ENCODE assay signal across 8 cellular contexts in genomic region chr1:8477199-8477982, GRCh38.
DNase-seq lines count a peak whose midpoint lies in the region; ATAC-seq, FAIRE-seq and TF ChIP-seq lines count a peak whose summit lies in the region.

No MANE protein-coding gene starts in this region.

- H3K4me3 Mint-ChIP-seq in stimulated activated memory B cell treated with anti-CD40 and anti-IgM and Interleukin-4, amounts not matched to agents 10 μg/mL and 1 μg/mL and 100 μg/mL, for 72 hours: no peak overlapping the region

- H3K4me1 Mint-ChIP-seq in stimulated activated memory B cell treated with anti-CD40 and anti-IgM and Interleukin-4, amounts not matched to agents 10 μg/mL and 1 μg/mL and 100 μg/mL, for 72 hours: peaks cover 38% of the 10 kb centered on the region

- H3K4me2 ChIP-seq in GM12878 (ENCODE audit: control insufficient read depth, insufficient read depth): peak overlapping the region; percentile 24

- intact Hi-C loops in left ventricle myocardium superior (cut with micrococcal nuclease) (no loop called here), Right ventricle myocardium inferior (cut with DNase I) (no loop called here), GM12878 (cut with micrococcal nuclease; ENCODE audit: unreplicated experiment) (loop anchor here (5.0 kb wide), 1 partner anchor 50 kb away; no protein-coding TSS in a partner anchor), posterior vena cava (cut with DNase I) (no loop called here)

- RAD21 ChIA-PET in GM12878 (lab: Charles Lee; ENCODE audit: unreplicated experiment): interaction anchor here (0.7 to 3.0 kb wide), 7 partner anchors 39 to 192 kb away, joined by 3 to 13 read pairs (median 3); no protein-coding TSS in a partner anchor

- ATAC-seq in left ventricle myocardium superior (peak; percentile 39), Right ventricle myocardium inferior (no peak), HG03280 (IDR thresholded peaks at IDR 0.05; ENCODE audit: unreplicated experiment) (peak; percentile 67), GM12878 (peak; percentile 87)
- ATAC-seq in stimulated activated memory B cell treated with anti-CD40 and anti-IgM and Interleukin-4, amounts not matched to agents 10 μg/mL and 1 μg/mL and 100 μg/mL, for 72 hours: peak; percentile 86

- peak overlapping the region; percentile 56 for H3K27ac Mint-ChIP-seq in stimulated activated memory B cell treated with anti-CD40 and anti-IgM and Interleukin-4, amounts not matched to agents 10 μg/mL and 1 μg/mL and 100 μg/mL, for 72 hours

- H3K27me3 ChIP-seq in GM12878 (replicated peaks in 1 of 2; ENCODE audit: control insufficient read depth in 2 of 2, insufficient read depth in 2 of 2, low read length in 1 of 2): no peaks in the 10 kb centered on the region

- no peak for TF ChIP-seq POLR2A in GM12878 (IDR thresholded peaks at IDR 0.05; ENCODE audit: low read depth, low read length)

- no peaks in the 10 kb centered on the region for H3K9me3 ChIP-seq in GM12878 (replicated peaks; ENCODE audit: control insufficient read depth, insufficient read depth, low read length)

- POLR2A ChIA-PET in GM12878 (lab: Charles Lee): interaction anchor here (0.5 to 1.6 kb wide), 7 partner anchors 11 to 251 kb away, joined by 3 to 4 read pairs (median 3); no protein-coding TSS in a partner anchor

- peak overlapping the region; percentile 1; the same call in 1 of the 2 replicates for H3K27ac ChIP-seq in GM12878 (ENCODE audit: control insufficient read depth, insufficient read depth)

- in situ Hi-C loops in GM12878 (cut with MboI): no loop called here

- no peak for DNase-seq in left ventricle myocardium superior
- DNase-seq in Right ventricle myocardium inferior (ENCODE audit: missing footprints): no peak
- peak; percentile 93 for DNase-seq in GM12878 (ENCODE audit: low read depth, low spot score)
- no peak for DNase-seq in NCI-H187 (lab: John Stamatoyannopoulos, UW)
- DNase-seq in posterior vena cava (ENCODE audit: low spot score): no peak
- no peak for DNase-seq in AML-193 (lab: John Stamatoyannopoulos, UW)

- H3K79me2 ChIP-seq in GM12878 (ENCODE audit: control insufficient read depth, insufficient read depth, low read length): peaks cover 2% of the 10 kb centered on the region; the same call in 1 of the 2 replicates

- H4K20me1 ChIP-seq in GM12878 (ENCODE audit: control insufficient read depth, insufficient read depth): no peaks in the 10 kb centered on the region

- TF ChIP-seq RAD21 in GM12878 (IDR thresholded peaks at IDR 0.05; ENCODE audit: insufficient read depth, low read depth, low read length): no peak

- no peak overlapping the region for H2AFZ ChIP-seq in GM12878 (ENCODE audit: control insufficient read depth, low read depth, low read length)

- TF ChIP-seq EP300 in GM12878 (IDR thresholded peaks at IDR 0.05; ENCODE audit: borderline replicate concordance in 1 of 2, control insufficient read depth in 1 of 2, low read depth in 2 of 2, low read length in 2 of 2): peak; percentile 33 to 75; a peak in 1 of 4 replicates

- no peaks in the 10 kb centered on the region for H3K9me3 Mint-ChIP-seq in stimulated activated memory B cell treated with anti-CD40 and anti-IgM and Interleukin-4, amounts not matched to agents 10 μg/mL and 1 μg/mL and 100 μg/mL, for 72 hours

- SMC1A ChIA-PET in GM12878 (lab: Charles Lee; ENCODE audit: uncharacterized antibody, unreplicated experiment): interaction anchor here (0.8 to 3.8 kb wide), 17 partner anchors 12 to 197 kb away, joined by 3 to 19 read pairs (median 4); no protein-coding TSS in a partner anchor

- no peak overlapping the region; the same call in 1 of the 2 replicates for H3K9ac ChIP-seq in GM12878 (ENCODE audit: control insufficient read depth, insufficient read depth, low read length)

- no peaks in the 10 kb centered on the region for H3K27me3 Mint-ChIP-seq in stimulated activated memory B cell treated with anti-CD40 and anti-IgM and Interleukin-4, amounts not matched to agents 10 μg/mL and 1 μg/mL and 100 μg/mL, for 72 hours

- CTCF ChIA-PET in GM12878 (lab: Yijun Ruan, JAX): interaction anchor here (0.8 to 2.3 kb wide), 11 partner anchors 11 to 258 kb away, joined by 3 to 7 read pairs (median 4); no protein-coding TSS in a partner anchor

- peaks cover 53% of the 10 kb centered on the region for H3K4me1 ChIP-seq in GM12878 (ENCODE audit: control insufficient read depth, insufficient read depth, low read length)

- TF ChIP-seq CTCF in GM12878 (IDR thresholded peaks at IDR 0.05 in 2 of 3, conservative IDR thresholded peaks at IDR 0.05 in 1 of 3; ENCODE audit: control insufficient read depth in 2 of 3, extremely low read depth in 1 of 3, insufficient read depth in 1 of 3, low read depth in 3 of 3, low read length in 3 of 3): no peak

- H3K4me3 ChIP-seq in GM12878: no peak overlapping the region

- peaks cover 6% of the 10 kb centered on the region for H3K36me3 Mint-ChIP-seq in stimulated activated memory B cell treated with anti-CD40 and anti-IgM and Interleukin-4, amounts not matched to agents 10 μg/mL and 1 μg/mL and 100 μg/mL, for 72 hours

- WGBS in GM12878 (ENCODE audit: insufficient coverage, insufficient replicate concordance, low lambda C conversion rate, missing lambda C conversion rate): 27% methylated on average over 8 of the region's 8 CpGs

- H3K36me3 ChIP-seq in GM12878 (ENCODE audit: control insufficient read depth in 2 of 2, insufficient read depth in 2 of 2, low read length in 1 of 2): no peaks in the 10 kb centered on the region

- FAIRE-seq in GM12878 (lab: Jason Lieb, UNC): peak; percentile 72

- BruUV-seq in GM12878 (replicated peaks; lab: Mats Ljungman, UMichigan): no TSS peak

TF ChIP-seq in GM12878, 131 proteins besides CTCF, POLR2A, EP300 and RAD21 (continues in another document):
- TF ChIP-seq IKZF2 (IDR thresholded peaks at IDR 0.05) (peak; percentile 87 to 88), SREBF2 (IDR thresholded peaks at IDR 0.05; ENCODE audit: low read length) (no peak), RAD51 (IDR thresholded peaks at IDR 0.05) (no peak), RCOR1 (conservative IDR thresholded peaks at IDR 0.05; ENCODE audit: low read depth, low read length) (no peak), ZNF274 (IDR thresholded peaks at IDR 0.05; ENCODE audit: insufficient read depth, insufficient read length) (no peak), HDAC6 (IDR thresholded peaks at IDR 0.05; ENCODE audit: unreplicated experiment) (no peak), CHD1 (IDR thresholded peaks at IDR 0.05; ENCODE audit: low read depth, low read length) (no peak), CHD4 (IDR thresholded peaks at IDR 0.05) (no peak), SIN3A (IDR thresholded peaks at IDR 0.05; ENCODE audit: low read depth, low read length) (no peak), USF1 (IDR thresholded peaks at IDR 0.05; ENCODE audit: borderline replicate concordance, extremely low read length, insufficient read depth, low read depth, low read length) (no peak), NR2F1 (conservative IDR thresholded peaks at IDR 0.05) (peak; percentile 51)
- TF ChIP-seq, protein P1, sequence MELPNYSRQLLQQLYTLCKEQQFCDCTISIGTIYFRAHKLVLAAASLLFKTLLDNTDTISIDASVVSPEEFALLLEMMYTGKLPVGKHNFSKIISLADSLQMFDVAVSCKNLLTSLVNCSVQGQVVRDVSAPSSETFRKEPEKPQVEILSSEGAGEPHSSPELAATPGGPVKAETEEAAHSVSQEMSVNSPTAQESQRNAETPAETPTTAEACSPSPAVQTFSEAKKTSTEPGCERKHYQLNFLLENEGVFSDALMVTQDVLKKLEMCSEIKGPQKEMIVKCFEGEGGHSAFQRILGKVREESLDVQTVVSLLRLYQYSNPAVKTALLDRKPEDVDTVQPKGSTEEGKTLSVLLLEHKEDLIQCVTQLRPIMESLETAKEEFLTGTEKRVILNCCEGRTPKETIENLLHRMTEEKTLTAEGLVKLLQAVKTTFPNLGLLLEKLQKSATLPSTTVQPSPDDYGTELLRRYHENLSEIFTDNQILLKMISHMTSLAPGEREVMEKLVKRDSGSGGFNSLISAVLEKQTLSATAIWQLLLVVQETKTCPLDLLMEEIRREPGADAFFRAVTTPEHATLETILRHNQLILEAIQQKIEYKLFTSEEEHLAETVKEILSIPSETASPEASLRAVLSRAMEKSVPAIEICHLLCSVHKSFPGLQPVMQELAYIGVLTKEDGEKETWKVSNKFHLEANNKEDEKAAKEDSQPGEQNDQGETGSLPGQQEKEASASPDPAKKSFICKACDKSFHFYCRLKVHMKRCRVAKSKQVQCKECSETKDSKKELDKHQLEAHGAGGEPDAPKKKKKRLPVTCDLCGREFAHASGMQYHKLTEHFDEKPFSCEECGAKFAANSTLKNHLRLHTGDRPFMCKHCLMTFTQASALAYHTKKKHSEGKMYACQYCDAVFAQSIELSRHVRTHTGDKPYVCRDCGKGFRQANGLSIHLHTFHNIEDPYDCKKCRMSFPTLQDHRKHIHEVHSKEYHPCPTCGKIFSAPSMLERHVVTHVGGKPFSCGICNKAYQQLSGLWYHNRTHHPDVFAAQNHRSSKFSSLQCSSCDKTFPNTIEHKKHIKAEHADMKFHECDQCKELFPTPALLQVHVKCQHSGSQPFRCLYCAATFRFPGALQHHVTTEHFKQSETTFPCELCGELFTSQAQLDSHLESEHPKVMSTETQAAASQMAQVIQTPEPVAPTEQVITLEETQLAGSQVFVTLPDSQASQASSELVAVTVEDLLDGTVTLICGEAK (IDR thresholded peaks at IDR 0.05; ENCODE audit: borderline replicate concordance): no peak
- TF ChIP-seq, protein P2, sequence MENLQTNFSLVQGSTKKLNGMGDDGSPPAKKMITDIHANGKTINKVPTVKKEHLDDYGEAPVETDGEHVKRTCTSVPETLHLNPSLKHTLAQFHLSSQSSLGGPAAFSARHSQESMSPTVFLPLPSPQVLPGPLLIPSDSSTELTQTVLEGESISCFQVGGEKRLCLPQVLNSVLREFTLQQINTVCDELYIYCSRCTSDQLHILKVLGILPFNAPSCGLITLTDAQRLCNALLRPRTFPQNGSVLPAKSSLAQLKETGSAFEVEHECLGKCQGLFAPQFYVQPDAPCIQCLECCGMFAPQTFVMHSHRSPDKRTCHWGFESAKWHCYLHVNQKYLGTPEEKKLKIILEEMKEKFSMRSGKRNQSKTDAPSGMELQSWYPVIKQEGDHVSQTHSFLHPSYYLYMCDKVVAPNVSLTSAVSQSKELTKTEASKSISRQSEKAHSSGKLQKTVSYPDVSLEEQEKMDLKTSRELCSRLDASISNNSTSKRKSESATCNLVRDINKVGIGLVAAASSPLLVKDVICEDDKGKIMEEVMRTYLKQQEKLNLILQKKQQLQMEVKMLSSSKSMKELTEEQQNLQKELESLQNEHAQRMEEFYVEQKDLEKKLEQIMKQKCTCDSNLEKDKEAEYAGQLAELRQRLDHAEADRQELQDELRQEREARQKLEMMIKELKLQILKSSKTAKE (IDR thresholded peaks at IDR 0.05; ENCODE audit: low read depth, poor library complexity, severe bottlenecking): peak; percentile 97
